19 cellular contexts compared by ENCODE assay signal in genomic region chr18:37483984-37484892, GRCh38.
DNase-seq lines count a peak whose midpoint lies in the region; ATAC-seq and TF ChIP-seq lines count a peak whose summit lies in the region.
"Had no signal": no experiment of that assay in that cellular context is flagged by ENCODE, and none has a peak within 500 bp of the region (broad histone marks: within the 10 kb centered on the region; RNA-seq: fewer than 3 reads in every experiment).

No MANE protein-coding gene starts in this region.

- H3K9me3 ChIP-seq in right atrium auricular region (no peaks in the 10 kb centered on the region), iPS-20b (ENCODE audit: insufficient read depth, low read depth, low read length) (no peaks in the 10 kb centered on the region), T-helper 17 cell (ENCODE audit: control insufficient read depth, low read length, poor library complexity, severe bottlenecking) (no peaks in the 10 kb centered on the region)
- H3K9me3 ChIP-seq: adrenal gland, left ventricle myocardium inferior, Peyer's patch, right lobe of liver had no signal

- H3K4me1 ChIP-seq in right atrium auricular region (peaks cover 0 to 7% of the 10 kb centered on the region in 2 donors), iPS-20b (ENCODE audit: insufficient read depth, low read length) (peaks cover 34% of the 10 kb centered on the region)
- H3K4me1 ChIP-seq: Peyer's patch, right lobe of liver had no signal

- H3K4me1 Mint-ChIP-seq in type B pancreatic cell (ENCODE audit: unreplicated experiment) = peaks cover 45% of the 10 kb centered on the region
- H3K4me1 Mint-ChIP-seq in T-helper 17 cell = peaks cover 6% of the 10 kb centered on the region

- H3K27me3 ChIP-seq in right atrium auricular region = peaks cover 0 to 4% of the 10 kb centered on the region in 2 donors
- peaks cover 61% of the 10 kb centered on the region for H3K27me3 ChIP-seq in iPS-20b (ENCODE audit: insufficient read depth, low read length)
- H3K27me3 ChIP-seq: Peyer's patch, right lobe of liver had no signal

- H3K36me3 Mint-ChIP-seq in type B pancreatic cell (no peaks in the 10 kb centered on the region), T-helper 17 cell (ENCODE audit: low read depth) (peaks cover 7% of the 10 kb centered on the region)
- H3K36me3 Mint-ChIP-seq: stimulated activated memory B cell treated with anti-CD40 and anti-IgM and Interleukin-4, amounts not matched to agents 10 μg/mL and 1 μg/mL and 100 μg/mL, for 72 hours had no signal

- H3K4me3 Mint-ChIP-seq in type B pancreatic cell (peak overlapping the region; percentile 81), T-helper 17 cell (no peak overlapping the region)
- H3K4me3 Mint-ChIP-seq: stimulated activated memory B cell treated with anti-CD40 and anti-IgM and Interleukin-4, amounts not matched to agents 10 μg/mL and 1 μg/mL and 100 μg/mL, for 72 hours had no signal

- DNase-seq in Right ventricle myocardium inferior (ENCODE audit: missing footprints) (peak; percentile 17), right atrium auricular region (ENCODE audit: low spot score) (no peak), SW480 (ENCODE audit: low spot score) (peak; percentile 36), type B pancreatic cell (ENCODE audit: extremely low spot score, unreplicated experiment) (no peak), T-helper 17 cell (no peak), SHP77 (lab: John Stamatoyannopoulos, UW) (no peak)
- DNase-seq: activated CD4-positive, alpha-beta T cell treated with anti-CD3 and anti-CD28 coated beads, Interleukin-2, amount 50 U/mL, for 1 hour; activated CD8-positive, alpha-beta memory T cell treated with anti-CD3 and anti-CD28 coated beads, Interleukin-2, amount 50 U/mL, for 48 hours; activated gamma-delta T cell; left ventricle myocardium inferior; NK-92 treated with Interleukin-12 subunit alpha and Interleukin-12 subunit beta, amount 100 ng/mL, for 24 hours; Peyer's patch; right lobe of liver had no signal

- intact Hi-C loops in Right ventricle myocardium inferior (cut with DNase I) = no loop called here

- H3K4me3 ChIP-seq in right atrium auricular region (no peak overlapping the region), iPS-20b (ENCODE audit: low read length) (peak overlapping the region; percentile 63)
- H3K4me3 ChIP-seq: Peyer's patch, right lobe of liver, SK-N-MC had no signal

- H3K27ac ChIP-seq in right atrium auricular region (no peak overlapping the region), iPS-20b (ENCODE audit: low read length) (no peak overlapping the region)
- H3K27ac ChIP-seq: C4-2B, left ventricle myocardium inferior, Peyer's patch, right lobe of liver, SK-N-MC had no signal

- H3K9me3 Mint-ChIP-seq in type B pancreatic cell = no peaks in the 10 kb centered on the region
- H3K9me3 Mint-ChIP-seq: stimulated activated memory B cell treated with anti-CD40 and anti-IgM and Interleukin-4, amounts not matched to agents 10 μg/mL and 1 μg/mL and 100 μg/mL, for 72 hours had no signal

- H3K36me3 ChIP-seq in right atrium auricular region (no peaks in the 10 kb centered on the region), iPS-20b (ENCODE audit: insufficient read depth, low read depth, low read length) (no peaks in the 10 kb centered on the region)
- H3K36me3 ChIP-seq: adrenal gland, left ventricle myocardium inferior, Peyer's patch, right lobe of liver had no signal

- H3K27ac Mint-ChIP-seq in type B pancreatic cell = no peak overlapping the region
- H3K27ac Mint-ChIP-seq in T-helper 17 cell = no peak overlapping the region
- H3K27ac Mint-ChIP-seq: stimulated activated memory B cell treated with anti-CD40 and anti-IgM and Interleukin-4, amounts not matched to agents 10 μg/mL and 1 μg/mL and 100 μg/mL, for 72 hours had no signal

- peaks cover 85% of the 10 kb centered on the region for H3K27me3 Mint-ChIP-seq in type B pancreatic cell
- peaks cover 46% of the 10 kb centered on the region for H3K27me3 Mint-ChIP-seq in T-helper 17 cell

- ATAC-seq in Right ventricle myocardium inferior (no peak), esophagus mucosa (no peak), T-helper 17 cell (no peak)
- ATAC-seq: stimulated activated memory B cell treated with anti-CD40 and anti-IgM and Interleukin-4, amounts not matched to agents 10 μg/mL and 1 μg/mL and 100 μg/mL, for 72 hours had no signal

- TF ChIP-seq CTCF in right atrium auricular region (IDR thresholded peaks at IDR 0.05) (no peak), type B pancreatic cell (conservative IDR thresholded peaks at IDR 0.05) (no peak)

- peak overlapping the region; percentile 36; the same call in 1 of the 2 replicates for H3K9ac ChIP-seq in iPS-20b (ENCODE audit: low read depth, low read length)

Comparison
In these comparisons a context has a peak if more than half of its experiments do, and no peak if none do; other contexts are left out.
1. DNase-seq: peak in Right ventricle myocardium inferior (single experiment) and SW480 (single experiment); none in right atrium auricular region (single experiment), type B pancreatic cell (single experiment), T-helper 17 cell (0 of 3) and SHP77 (0 of 2).